Comparison of ENCODE assay signal across 8 cellular contexts in genomic region chr6:70310063-70310694, GRCh38. TPM values are rescaled to one million over a fixed set of nuclear protein-coding genes. Genes with fewer than 3 reads are reported as not detected.
DNase-seq lines count a peak whose midpoint lies in the region; ATAC-seq and TF ChIP-seq lines count a peak whose summit lies in the region.

No MANE protein-coding gene starts in this region.

- H3K4me3 ChIP-seq in HFF-Myc (replicated peaks; ENCODE audit: low read depth, low read length) (no peak overlapping the region), psoas muscle (no peak overlapping the region)

- WGBS in psoas muscle, 3 donors, result 11 to 16% (median 15%) methylated on average over 4 of the region's 4 CpGs

- H3K36me3 ChIP-seq in psoas muscle (ENCODE audit: insufficient read depth in 1 of 2, low read depth in 1 of 2), result no peaks in the 10 kb centered on the region

- intact Hi-C loops in psoas muscle (cut with DNase I), result loop anchor here (2.0 to 10.0 kb wide), 2 partner anchors 59 to 705 kb away; no protein-coding TSS in a partner anchor

- DNase-seq in Caki2 (ENCODE audit: low read depth), result peak; percentile 26
- no peak for DNase-seq in HFF-Myc (ENCODE audit: extremely low read depth, low read depth)
- peak; percentile 70 for DNase-seq in RPMI8226
- DNase-seq in fibroblast of gingiva (ENCODE audit: low read depth), result peak; percentile 24
- no peak for DNase-seq in psoas muscle

- H3K4me1 ChIP-seq in psoas muscle, result no peaks in the 10 kb centered on the region

- no peak overlapping the region for H3K27ac ChIP-seq in psoas muscle

- H3K27me3 ChIP-seq in psoas muscle (ENCODE audit: insufficient read depth in 3 of 3, low read length in 2 of 3), result no peaks in the 10 kb centered on the region

- in situ Hi-C loops in Caki2 (cut with HindIII; ENCODE audit: low pct_unique_long_range_greater_than_20kb, low sequenced_read_pairs), result no loop called here

- ATAC-seq in psoas muscle (no peak), HG02870 (IDR thresholded peaks at IDR 0.05; ENCODE audit: unreplicated experiment) (no peak), GM21737 (IDR thresholded peaks at IDR 0.05; ENCODE audit: unreplicated experiment) (no peak), GM18873 (IDR thresholded peaks at IDR 0.05; ENCODE audit: low FRiP score, unreplicated experiment) (no peak)

- peak; percentile 51 for TF ChIP-seq CTCF in HFF-Myc (IDR thresholded peaks at IDR 0.05; ENCODE audit: low read depth, low read length, missing control alignments)
- peak; percentile 61 for TF ChIP-seq CTCF in psoas muscle (IDR thresholded peaks at IDR 0.05)

- no peaks in the 10 kb centered on the region for H3K9me3 ChIP-seq in psoas muscle

RNA-seq across cellular contexts. Expression of gene COL9A1, which starts 7.3 kb away (rescaled TPM):
- not detected in 2 replicates for total RNA-seq in Caki2 (2014; rRNA removed; shearing (Covaris generic); ENCODE audit: low replicate concordance)
- total RNA-seq in psoas muscle, result not detected
- polyA plus RNA-seq in psoas muscle, result under 1 TPM in 2 of 3 donors, not detected in 1; 0.03 to 0.10 TPM

Comparison
In these comparisons a context has a peak if more than half of its experiments do, and no peak if none do; other contexts are left out.
1. DNase-seq: peak in Caki2 (single experiment), RPMI8226 (single experiment) and fibroblast of gingiva (single experiment); none in HFF-Myc (single experiment) and psoas muscle (0 of 2).